ENCODE assay signal across 1 cellular context in the genomic region with DNA sequence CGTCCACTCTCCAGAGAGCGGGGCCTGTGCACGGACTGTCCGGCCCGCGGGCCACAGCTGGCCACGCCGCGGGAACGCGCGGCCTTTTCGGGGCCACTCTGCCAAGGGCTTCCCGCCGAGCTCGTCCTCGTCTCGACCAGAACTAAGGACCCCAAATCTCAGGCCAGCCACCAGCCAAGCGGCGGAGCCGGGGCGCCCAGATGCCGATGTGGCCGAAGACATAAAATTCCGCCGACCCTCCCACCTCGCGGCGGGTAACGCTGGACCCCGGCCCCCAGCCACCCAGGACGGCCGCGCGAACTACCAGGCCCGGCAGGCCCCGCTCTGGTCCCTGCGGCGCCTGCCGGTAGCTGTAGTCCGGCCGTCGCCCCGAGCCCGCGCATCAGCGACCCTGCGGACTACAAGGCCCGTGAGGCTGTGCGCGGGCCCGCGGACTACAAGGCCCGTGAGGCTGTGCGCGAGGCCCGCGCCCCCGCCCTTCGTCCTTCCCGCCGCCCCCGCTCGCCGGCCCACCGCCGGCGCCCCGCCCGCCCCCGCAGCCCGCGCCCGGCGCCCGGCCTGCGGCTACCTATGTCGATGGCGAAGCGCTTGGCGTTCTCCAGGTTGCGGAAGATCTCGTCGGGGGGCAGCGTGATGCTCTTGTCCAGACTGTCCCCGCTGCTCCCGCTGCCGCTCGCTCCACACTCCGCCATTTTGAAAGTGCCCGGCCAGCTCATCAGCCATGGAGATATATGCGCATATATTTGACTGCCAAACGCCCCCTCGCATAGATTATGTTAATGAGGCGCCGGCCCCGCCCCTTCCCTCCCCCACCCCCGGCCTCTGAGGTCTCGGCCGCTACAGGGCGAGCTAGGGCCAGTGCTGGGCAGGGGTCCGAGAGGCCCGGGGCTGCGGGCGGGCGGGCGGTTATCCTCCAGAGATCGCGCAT.
TF ChIP-seq lines count a peak whose summit lies in the region.

A gene (minus strand): TSS at position 701 of the 928 bp plus-strand sequence. CDS start 9 bp downstream, at position 692.

TF ChIP-seq in H1, 55 proteins besides CTCF, POLR2A, EP300 and RAD21:
- no peak for TF ChIP-seq EGR1 (IDR thresholded peaks at IDR 0.05; ENCODE audit: borderline replicate concordance, low read depth, low read length)
- TF ChIP-seq TCF12 (IDR thresholded peaks at IDR 0.05; ENCODE audit: low read depth, low read length), result no peak
- no peak for TF ChIP-seq GTF2F1 (IDR thresholded peaks at IDR 0.05; ENCODE audit: borderline replicate concordance, low read depth, low read length)
- peak; percentile 70 for TF ChIP-seq CREB1 (IDR thresholded peaks at IDR 0.05)
- TF ChIP-seq TAF7 (optimal IDR thresholded peaks at IDR 0.05; ENCODE audit: borderline replicate concordance, low read depth, low read length), result peak; percentile 53
- TF ChIP-seq SUZ12 (IDR thresholded peaks at IDR 0.05; ENCODE audit: low read length), result no peak
- TF ChIP-seq SIN3A (conservative IDR thresholded peaks at IDR 0.05 in 1 of 2, IDR thresholded peaks at IDR 0.05 in 1 of 2; ENCODE audit: low read depth in 1 of 2, low read length in 2 of 2), result peak in 1 of 2 experiments; percentile 19; a peak in 1 of 4 replicates
- no peak for TF ChIP-seq GABPA (IDR thresholded peaks at IDR 0.05; ENCODE audit: borderline replicate concordance, insufficient read depth, low read length)
- no peak for TF ChIP-seq NRF1 (IDR thresholded peaks at IDR 0.05; ENCODE audit: low read depth, low read length)
- no peak for TF ChIP-seq NANOG (IDR thresholded peaks at IDR 0.05; ENCODE audit: insufficient read depth, low read depth, low read length, poor library complexity, severe bottlenecking)
- peak; percentile 54; the same call in 1 of the 2 replicates for TF ChIP-seq KDM5A (IDR thresholded peaks at IDR 0.05; ENCODE audit: low read length)
- TF ChIP-seq SIX5 (IDR thresholded peaks at IDR 0.05; ENCODE audit: low read depth, low read length), result peak; percentile 99
- TF ChIP-seq HDAC6 (IDR thresholded peaks at IDR 0.05; ENCODE audit: low read depth, low read length), result no peak
- TF ChIP-seq ASH2L (IDR thresholded peaks at IDR 0.05; ENCODE audit: low read length), result peak; percentile 54
- peak; percentile 88 for TF ChIP-seq PHF8 (conservative IDR thresholded peaks at IDR 0.05; ENCODE audit: low read depth, low read length)
- no peak for TF ChIP-seq RFX5 (IDR thresholded peaks at IDR 0.05; ENCODE audit: borderline replicate concordance, low read depth, low read length)
- TF ChIP-seq CEBPB (IDR thresholded peaks at IDR 0.05; ENCODE audit: low read depth, low read length), result no peak
- TF ChIP-seq KDM1A (IDR thresholded peaks at IDR 0.05; ENCODE audit: borderline replicate concordance, low read length), result no peak
- peak; percentile 93 for TF ChIP-seq YY1 (IDR thresholded peaks at IDR 0.05; ENCODE audit: low read depth, low read length)
- TF ChIP-seq, protein P1, sequence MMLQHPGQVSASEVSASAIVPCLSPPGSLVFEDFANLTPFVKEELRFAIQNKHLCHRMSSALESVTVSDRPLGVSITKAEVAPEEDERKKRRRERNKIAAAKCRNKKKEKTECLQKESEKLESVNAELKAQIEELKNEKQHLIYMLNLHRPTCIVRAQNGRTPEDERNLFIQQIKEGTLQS (IDR thresholded peaks at IDR 0.05; ENCODE audit: insufficient read depth, low read depth, low read length), result peak; percentile 69; the same call in 1 of the 2 replicates
- TF ChIP-seq SIRT6 (IDR thresholded peaks at IDR 0.05; ENCODE audit: low read length), result no peak
- TF ChIP-seq, protein P2, sequence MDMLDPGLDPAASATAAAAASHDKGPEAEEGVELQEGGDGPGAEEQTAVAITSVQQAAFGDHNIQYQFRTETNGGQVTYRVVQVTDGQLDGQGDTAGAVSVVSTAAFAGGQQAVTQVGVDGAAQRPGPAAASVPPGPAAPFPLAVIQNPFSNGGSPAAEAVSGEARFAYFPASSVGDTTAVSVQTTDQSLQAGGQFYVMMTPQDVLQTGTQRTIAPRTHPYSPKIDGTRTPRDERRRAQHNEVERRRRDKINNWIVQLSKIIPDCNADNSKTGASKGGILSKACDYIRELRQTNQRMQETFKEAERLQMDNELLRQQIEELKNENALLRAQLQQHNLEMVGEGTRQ (IDR thresholded peaks at IDR 0.05; ENCODE audit: low read length), result no peak
- TF ChIP-seq RBBP5 (IDR thresholded peaks at IDR 0.05; ENCODE audit: borderline replicate concordance, low read depth, low read length), result no peak
- TF ChIP-seq BACH1 (IDR thresholded peaks at IDR 0.05; ENCODE audit: low read length), result no peak
- no peak for TF ChIP-seq TEAD4 (IDR thresholded peaks at IDR 0.05; ENCODE audit: low read depth, low read length)
- TF ChIP-seq ZNF274 (IDR thresholded peaks at IDR 0.05; ENCODE audit: borderline replicate concordance, extremely low read depth, low read length), result no peak
- no peak for TF ChIP-seq CHD1 (IDR thresholded peaks at IDR 0.05; ENCODE audit: low read depth, low read length)
- no peak for TF ChIP-seq EZH2 (IDR thresholded peaks at IDR 0.05; ENCODE audit: low read depth, low read length, severe bottlenecking)
- TF ChIP-seq CHD2 (IDR thresholded peaks at IDR 0.05; ENCODE audit: low read length), result no peak
- 0 out of 4 replicates have a peak, but pooled peaks of 1 of the 2 experiments have one; percentile 20 for TF ChIP-seq HDAC2 (IDR thresholded peaks at IDR 0.05; ENCODE audit: borderline replicate concordance in 1 of 2, low read depth in 2 of 2, low read length in 2 of 2)
- TF ChIP-seq CTBP2 (IDR thresholded peaks at IDR 0.05; ENCODE audit: borderline replicate concordance, insufficient read depth, insufficient read length, low read length), result no peak
- no peak for TF ChIP-seq RXRA (IDR thresholded peaks at IDR 0.05; ENCODE audit: insufficient read depth, low read depth, low read length)
- no peak for TF ChIP-seq BCL11A (IDR thresholded peaks at IDR 0.05; ENCODE audit: low read depth in 2 of 2, low read length in 2 of 2)
- peak; percentile 88 for TF ChIP-seq POLR2AphosphoS5 (IDR thresholded peaks at IDR 0.05; ENCODE audit: low read depth, low read length)
- peak; percentile 92 for TF ChIP-seq TAF1 (IDR thresholded peaks at IDR 0.05; ENCODE audit: low read depth, low read length)
- TF ChIP-seq TBP (IDR thresholded peaks at IDR 0.05; ENCODE audit: low read depth, low read length), result peak; percentile 59; the same call in 1 of the 2 replicates
- TF ChIP-seq KDM4A (IDR thresholded peaks at IDR 0.05; ENCODE audit: low read depth, low read length, severe bottlenecking), result no peak
- 0 out of 2 replicates have a peak, but pooled peaks have one; percentile 6 for TF ChIP-seq SP1 (IDR thresholded peaks at IDR 0.05; ENCODE audit: low read depth, low read length)
- TF ChIP-seq FOSL1 (IDR thresholded peaks at IDR 0.05; ENCODE audit: insufficient read depth, low read depth, low read length), result no peak
- no peak for TF ChIP-seq POU5F1 (IDR thresholded peaks at IDR 0.05; ENCODE audit: low read depth, low read length)
- no peak for TF ChIP-seq MAFK (IDR thresholded peaks at IDR 0.05; ENCODE audit: low read depth, low read length)
